Comparison of ENCODE assay signal across 1 cellular context in genomic region chr15:66842710-66843441, GRCh38.
TF ChIP-seq lines count a peak whose summit lies in the region.

No MANE protein-coding gene starts in this region.

TF ChIP-seq in SK-N-SH, 30 proteins besides CTCF, POLR2A, EP300 and RAD21 (continued from another document):
- TF ChIP-seq, protein P1, sequence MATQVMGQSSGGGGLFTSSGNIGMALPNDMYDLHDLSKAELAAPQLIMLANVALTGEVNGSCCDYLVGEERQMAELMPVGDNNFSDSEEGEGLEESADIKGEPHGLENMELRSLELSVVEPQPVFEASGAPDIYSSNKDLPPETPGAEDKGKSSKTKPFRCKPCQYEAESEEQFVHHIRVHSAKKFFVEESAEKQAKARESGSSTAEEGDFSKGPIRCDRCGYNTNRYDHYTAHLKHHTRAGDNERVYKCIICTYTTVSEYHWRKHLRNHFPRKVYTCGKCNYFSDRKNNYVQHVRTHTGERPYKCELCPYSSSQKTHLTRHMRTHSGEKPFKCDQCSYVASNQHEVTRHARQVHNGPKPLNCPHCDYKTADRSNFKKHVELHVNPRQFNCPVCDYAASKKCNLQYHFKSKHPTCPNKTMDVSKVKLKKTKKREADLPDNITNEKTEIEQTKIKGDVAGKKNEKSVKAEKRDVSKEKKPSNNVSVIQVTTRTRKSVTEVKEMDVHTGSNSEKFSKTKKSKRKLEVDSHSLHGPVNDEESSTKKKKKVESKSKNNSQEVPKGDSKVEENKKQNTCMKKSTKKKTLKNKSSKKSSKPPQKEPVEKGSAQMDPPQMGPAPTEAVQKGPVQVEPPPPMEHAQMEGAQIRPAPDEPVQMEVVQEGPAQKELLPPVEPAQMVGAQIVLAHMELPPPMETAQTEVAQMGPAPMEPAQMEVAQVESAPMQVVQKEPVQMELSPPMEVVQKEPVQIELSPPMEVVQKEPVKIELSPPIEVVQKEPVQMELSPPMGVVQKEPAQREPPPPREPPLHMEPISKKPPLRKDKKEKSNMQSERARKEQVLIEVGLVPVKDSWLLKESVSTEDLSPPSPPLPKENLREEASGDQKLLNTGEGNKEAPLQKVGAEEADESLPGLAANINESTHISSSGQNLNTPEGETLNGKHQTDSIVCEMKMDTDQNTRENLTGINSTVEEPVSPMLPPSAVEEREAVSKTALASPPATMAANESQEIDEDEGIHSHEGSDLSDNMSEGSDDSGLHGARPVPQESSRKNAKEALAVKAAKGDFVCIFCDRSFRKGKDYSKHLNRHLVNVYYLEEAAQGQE (IDR thresholded peaks at IDR 0.05; ENCODE audit: low read depth, low read length), result no peak
- TF ChIP-seq RFX5 (IDR thresholded peaks at IDR 0.05; ENCODE audit: low read length) (no peak), IRF3 (IDR thresholded peaks at IDR 0.05; ENCODE audit: low read depth, low read length) (no peak)
- TF ChIP-seq, protein P2, sequence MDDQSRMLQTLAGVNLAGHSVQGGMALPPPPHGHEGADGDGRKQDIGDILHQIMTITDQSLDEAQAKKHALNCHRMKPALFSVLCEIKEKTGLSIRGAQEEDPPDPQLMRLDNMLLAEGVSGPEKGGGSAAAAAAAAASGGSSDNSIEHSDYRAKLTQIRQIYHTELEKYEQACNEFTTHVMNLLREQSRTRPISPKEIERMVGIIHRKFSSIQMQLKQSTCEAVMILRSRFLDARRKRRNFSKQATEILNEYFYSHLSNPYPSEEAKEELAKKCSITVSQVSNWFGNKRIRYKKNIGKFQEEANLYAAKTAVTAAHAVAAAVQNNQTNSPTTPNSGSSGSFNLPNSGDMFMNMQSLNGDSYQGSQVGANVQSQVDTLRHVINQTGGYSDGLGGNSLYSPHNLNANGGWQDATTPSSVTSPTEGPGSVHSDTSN (IDR thresholded peaks at IDR 0.05), result peak; percentile 53
